Comparison of ENCODE assay signal across 6 cellular contexts in genomic region chr17:4938670-4939553, GRCh38. TPM values are rescaled to one million over a fixed set of nuclear protein-coding genes. Genes with fewer than 3 reads are reported as not detected.
A peak's percentile ranks its signal among the peaks of the same experiment; 100 is the strongest.
DNase-seq lines count a peak whose midpoint lies in the region; ATAC-seq and TF ChIP-seq lines count a peak whose summit lies in the region.

No MANE protein-coding gene starts in this region.

- H3K4me2 ChIP-seq in BLaER1 treated with 17β-estradiol and CSF1 and Interleukin-3, amounts not matched to agents 10 nM and 100 nM: peak overlapping the region; percentile 94 to 100 (median 98)

- no peak for TF ChIP-seq CTCF in Peyer's patch (IDR thresholded peaks at IDR 0.05)

- H4K20me1 ChIP-seq in BLaER1 treated with 17β-estradiol and CSF1 and Interleukin-3, amounts not matched to agents 10 nM and 100 nM: peaks cover 17 to 77% (median 33%) of the 10 kb centered on the region in 11 experiments

- H3K4me1 ChIP-seq in BLaER1 treated with 17β-estradiol and CSF1 and Interleukin-3, amounts not matched to agents 10 nM and 100 nM: peaks cover 55 to 83% (median 71%) of the 10 kb centered on the region in 10 experiments
- H3K4me1 ChIP-seq in Peyer's patch (peaks cover 0 to 57% (median 25%) of the 10 kb centered on the region in 4 donors), iPS-15b (ENCODE audit: control insufficient read depth, insufficient read depth, low read length) (peaks cover 5% of the 10 kb centered on the region)

- peak overlapping the region; percentile 80 to 100 (median 87) for H3K4me3 ChIP-seq in BLaER1 treated with 17β-estradiol and CSF1 and Interleukin-3, amounts not matched to agents 10 nM and 100 nM
- H3K4me3 ChIP-seq in Peyer's patch (peak overlapping the region; percentile 62 to 89 (median 78)), iPS-15b (ENCODE audit: low read depth, low read length) (peak overlapping the region; percentile 91)

- ATAC-seq in HG03196 (IDR thresholded peaks at IDR 0.05; ENCODE audit: unreplicated experiment) (no peak), GM18519 (IDR thresholded peaks at IDR 0.05; ENCODE audit: low FRiP score, unreplicated experiment) (no peak)

- TF ChIP-seq POLR2A in Peyer's patch (IDR thresholded peaks at IDR 0.05): no peak

- H3K36me3 ChIP-seq in BLaER1 treated with 17β-estradiol and CSF1 and Interleukin-3, amounts not matched to agents 10 nM and 100 nM: peaks cover 49 to 64% (median 56%) of the 10 kb centered on the region in 11 experiments
- H3K36me3 ChIP-seq in Peyer's patch (peaks cover 0 to 42% (median 0%) of the 10 kb centered on the region in 3 donors), iPS-15b (ENCODE audit: control insufficient read depth, insufficient read depth, low read length) (peaks cover 39% of the 10 kb centered on the region)

- no peaks in the 10 kb centered on the region for H3K9me3 ChIP-seq in BLaER1 treated with 17β-estradiol and CSF1 and Interleukin-3, amounts not matched to agents 10 nM and 100 nM (replicated peaks in 1 of 11)
- H3K9me3 ChIP-seq in Peyer's patch (no peaks in the 10 kb centered on the region), iPS-15b (ENCODE audit: control insufficient read depth, insufficient read depth, low read length) (no peaks in the 10 kb centered on the region)

- H3K27me3 ChIP-seq in BLaER1 treated with 17β-estradiol and CSF1 and Interleukin-3, amounts not matched to agents 10 nM and 100 nM: no peaks in the 10 kb centered on the region
- H3K27me3 ChIP-seq in Peyer's patch (no peaks in the 10 kb centered on the region), iPS-15b (ENCODE audit: control insufficient read depth, insufficient read depth, low read length) (no peaks in the 10 kb centered on the region)

- DNase-seq in Peyer's patch (no peak), inferior parietal cortex (ENCODE audit: extremely low spot score) (no peak)

- H3K27ac ChIP-seq in BLaER1 treated with 17β-estradiol and CSF1 and Interleukin-3, amounts not matched to agents 10 nM and 100 nM: peak overlapping the region; percentile 66 to 99 (median 93)
- H3K27ac ChIP-seq in Peyer's patch: peak overlapping the region; percentile 85 to 97 (median 96)

- peak overlapping the region; percentile 89 to 100 (median 99) for H3K9ac ChIP-seq in BLaER1 treated with 17β-estradiol and CSF1 and Interleukin-3, amounts not matched to agents 10 nM and 100 nM
- peak overlapping the region; percentile 99 for H3K9ac ChIP-seq in iPS-15b (ENCODE audit: low read depth, low read length)

RNA-seq across cellular contexts. Expression of gene SLC25A11, which starts 0.9 kb away (rescaled TPM):
- 10 to 100 TPM; 30.5 to 84.1 (median 60.4) TPM for total RNA-seq in Peyer's patch

RNA-seq across cellular contexts. Expression of gene RNF167, which starts 1.2 kb away (rescaled TPM):
- 10 to 100 TPM; 57.8 to 92.1 (median 78.9) TPM for total RNA-seq in Peyer's patch

RNA-seq across cellular contexts. Expression of gene GP1BA, which starts 6.8 kb away (rescaled TPM):
- total RNA-seq in Peyer's patch: not detected

RNA-seq across cellular contexts. Expression of gene PFN1, which starts 9.4 kb away (rescaled TPM):
- total RNA-seq in Peyer's patch: 1,000 to 10,000 TPM in 1 of 4 donors, 100 to 1,000 TPM in 3; 530 to 1,064 (median 855) TPM

RNA-seq across cellular contexts. Expression of gene ENO3, which starts 12.0 kb away (rescaled TPM):
- total RNA-seq in Peyer's patch: 10 to 100 TPM in 3 of 4 donors, 1 to 10 TPM in 1; 7.4 to 27.7 (median 20.6) TPM
